1 cellular context compared by ENCODE assay signal in the genomic region with DNA sequence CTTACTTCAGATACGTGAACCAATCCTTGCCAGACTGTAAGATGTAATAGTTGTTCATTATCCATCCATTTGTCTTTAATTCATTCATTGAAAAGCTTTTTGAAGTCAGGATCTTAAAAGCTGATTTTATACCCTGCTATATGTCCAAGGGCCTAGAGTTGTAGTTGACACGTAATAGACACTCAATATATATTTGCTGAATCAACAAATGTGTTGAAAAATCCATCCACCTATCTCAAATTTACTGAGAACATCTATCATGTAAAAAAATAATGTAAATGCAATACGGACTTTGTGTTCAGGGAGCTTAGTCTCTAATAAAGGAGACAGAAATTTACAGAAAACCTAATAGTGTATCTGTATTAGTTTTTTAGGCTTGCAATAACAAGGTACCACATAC.
TF ChIP-seq lines count a peak whose summit lies in the region.

No MANE protein-coding gene starts in this region.

TF ChIP-seq in A549, 52 proteins besides CTCF, POLR2A, EP300 and RAD21 (continued from another document):
- TF ChIP-seq NFE2L2 (conservative IDR thresholded peaks at IDR 0.05; ENCODE audit: low read length) (no peak), HEYL (CRISPR knock-in tag; IDR thresholded peaks at IDR 0.05) (no peak), EHMT2 (IDR thresholded peaks at IDR 0.05; ENCODE audit: low read depth) (no peak)
